8 cellular contexts compared by ENCODE assay signal in the genomic region with DNA sequence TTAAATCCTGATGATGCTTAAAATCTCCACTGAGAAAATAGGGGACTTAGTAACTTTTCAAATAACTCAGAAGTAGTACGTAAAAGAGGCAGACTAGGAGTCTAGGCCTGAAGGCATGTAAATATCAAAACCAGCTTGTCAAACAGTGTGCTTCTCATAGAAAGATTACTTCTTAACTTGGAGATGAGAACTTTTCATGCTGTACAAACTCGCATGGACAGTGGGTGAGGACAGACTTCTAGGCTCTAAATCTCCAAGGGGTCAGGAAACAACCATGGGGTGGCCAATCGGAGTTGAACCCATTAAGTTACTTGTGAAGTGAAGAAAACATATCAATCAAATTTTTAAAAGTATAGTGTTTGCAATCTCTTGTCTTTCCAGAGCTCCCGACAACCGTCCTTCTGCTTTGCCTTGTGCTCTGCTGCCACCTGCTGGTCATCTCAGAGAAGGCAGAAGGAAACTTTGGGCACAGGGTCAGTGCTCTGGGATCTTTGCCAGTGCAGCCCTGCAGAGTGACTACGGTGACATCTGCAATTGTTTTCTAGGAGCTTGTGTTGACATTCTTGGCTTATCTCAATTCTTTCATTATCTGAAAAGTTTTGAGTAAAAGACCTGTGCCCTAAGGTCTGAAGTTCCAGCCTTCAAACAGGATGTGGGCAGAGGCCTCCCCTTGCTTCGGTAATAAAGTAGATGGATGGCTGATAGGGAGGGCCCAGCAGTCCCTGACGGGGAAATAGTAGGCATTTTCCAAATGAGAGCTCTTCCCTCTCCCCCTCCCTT.
DNase-seq lines count a peak whose midpoint lies in the region; TF ChIP-seq lines count a peak whose summit lies in the region.

No MANE protein-coding gene starts in this region.

- H3K27ac ChIP-seq in HEK293 (ENCODE audit: extremely low read depth, low read depth, low read length) (no peak overlapping the region; the same call in 1 of the 2 replicates), adrenal gland (peak overlapping the region in 1 of 5 donors; percentile 9), left ventricle myocardium inferior (replicated peaks) (peak overlapping the region; percentile 2)

- H3K4me3 ChIP-seq in HEK293 (ENCODE audit: low read depth, low read length) (no peak overlapping the region), adrenal gland (no peak overlapping the region), left ventricle myocardium inferior (no peak overlapping the region)

- H3K4me1 ChIP-seq in HEK293 (ENCODE audit: control insufficient read depth, insufficient read depth, low read length) (0 out of 2 replicates have a peak, but pooled peaks cover 2% of the 10 kb centered on the region), adrenal gland (replicated peaks in 1 of 2) (peaks cover 8 to 23% of the 10 kb centered on the region in 2 donors), left ventricle myocardium inferior (peaks cover 32% of the 10 kb centered on the region)

- H3K9me3 ChIP-seq in HEK293 (ENCODE audit: control insufficient read depth, insufficient read depth, low read depth, low read length): no peaks in the 10 kb centered on the region
- H3K9me3 ChIP-seq in adrenal gland (replicated peaks in 1 of 3): no peaks in the 10 kb centered on the region
- H3K9me3 ChIP-seq in left ventricle myocardium inferior (replicated peaks): no peaks in the 10 kb centered on the region

- POLR2A ChIA-PET in GM10248 (lab: Yijun Ruan, JAX) (no interaction called here), HEK293 (lab: Yijun Ruan, JAX) (interaction anchor here (0.5 to 1.9 kb wide), 5 partner anchors 13 to 631 kb away, joined by 3 to 9 read pairs (median 4); no protein-coding TSS in a partner anchor)

- TF ChIP-seq POLR2A in adrenal gland (IDR thresholded peaks at IDR 0.05): no peak

- intact Hi-C loops in adrenal gland (cut with DNase I) (loop anchor here (10.0 kb wide), 3 partner anchors 253 to 613 kb away; no protein-coding TSS in a partner anchor), left ventricle myocardium inferior (cut with micrococcal nuclease) (loop anchor here (5.0 kb wide), 2 partner anchors 255 to 450 kb away; no protein-coding TSS in a partner anchor)

- DNase-seq in GM10248 (ENCODE audit: extremely low spot score) (peak; percentile 63), NCI-H1092 (lab: John Stamatoyannopoulos, UW) (peak; percentile 18), SW480 (ENCODE audit: low spot score) (peak; percentile 42), adrenal gland (peak; percentile 84 to 97 (median 92)), left ventricle myocardium inferior (peak; percentile 84), putamen (ENCODE audit: low spot score) (peak; percentile 81), cortex of kidney (lab: John Stamatoyannopoulos, UW) (no peak)

- H3K27me3 ChIP-seq in adrenal gland: no peaks in the 10 kb centered on the region
- peaks cover 8% of the 10 kb centered on the region for H3K27me3 ChIP-seq in left ventricle myocardium inferior (ENCODE audit: low read depth)

- H3K36me3 ChIP-seq in HEK293 (ENCODE audit: control insufficient read depth in 2 of 2, insufficient read depth in 1 of 2, low read length in 2 of 2) (no peaks in the 10 kb centered on the region), adrenal gland (replicated peaks in 1 of 2) (no peaks in the 10 kb centered on the region), left ventricle myocardium inferior (no peaks in the 10 kb centered on the region)

- CTCF ChIA-PET in GM10248 (lab: Yijun Ruan, JAX) (interaction anchor here (0.6 to 3.1 kb wide), 52 partner anchors 10 to 1418 kb away, joined by 3 to 37 read pairs (median 4); no protein-coding TSS in a partner anchor), HEK293 (lab: Yijun Ruan, JAX) (interaction anchor here (0.6 to 2.9 kb wide), 52 partner anchors 9 to 1481 kb away, joined by 3 to 59 read pairs (median 4); no protein-coding TSS in a partner anchor)

- TF ChIP-seq CTCF in GM10248 (IDR thresholded peaks at IDR 0.05; ENCODE audit: control extremely low read depth, extremely low read depth, low read depth, missing control alignments) (peak; percentile 95), HEK293 (tag by site-specific recombination; IDR thresholded peaks at IDR 0.05) (peak; percentile 84), adrenal gland (IDR thresholded peaks at IDR 0.05) (peak; percentile 96 to 99 (median 98)), left ventricle myocardium inferior (IDR thresholded peaks at IDR 0.05; ENCODE audit: borderline replicate concordance) (peak; percentile 97)

- WGBS in adrenal gland, 4 donors: 10 to 13% (median 12%) methylated on average over 8 of the region's 8 CpGs

TF ChIP-seq in HEK293, 187 proteins besides CTCF, POLR2A, EP300 and RAD21 (continues in another document):
- TF ChIP-seq ZFP69B (tag by site-specific recombination; IDR thresholded peaks at IDR 0.05) (peak; percentile 77; the same call in 1 of the 2 replicates), ZNF664 (tag by site-specific recombination; IDR thresholded peaks at IDR 0.05) (no peak), ZNF335 (tag by site-specific recombination; conservative IDR thresholded peaks at IDR 0.05) (no peak), SCRT1 (tag by site-specific recombination; IDR thresholded peaks at IDR 0.05; ENCODE audit: borderline replicate concordance) (no peak), ZNF175 (tag by site-specific recombination; IDR thresholded peaks at IDR 0.05) (no peak), OVOL3 (tag by site-specific recombination; IDR thresholded peaks at IDR 0.05) (no peak), ZNF776 (tag by site-specific recombination; IDR thresholded peaks at IDR 0.05; ENCODE audit: borderline replicate concordance) (no peak), ZSCAN30 (tag by site-specific recombination; IDR thresholded peaks at IDR 0.05) (peak; percentile 86), ZNF394 (tag by site-specific recombination; IDR thresholded peaks at IDR 0.05; ENCODE audit: borderline replicate concordance) (peak; percentile 32; the same call in 1 of the 2 replicates), SP2 (tag by site-specific recombination; IDR thresholded peaks at IDR 0.05) (peak; percentile 31; the same call in 1 of the 2 replicates), ZNF214 (tag by site-specific recombination; IDR thresholded peaks at IDR 0.05; ENCODE audit: borderline replicate concordance) (no peak), HOXD13 (CRISPR knock-in tag; IDR thresholded peaks at IDR 0.05; ENCODE audit: borderline replicate concordance) (0 out of 2 replicates have a peak, but pooled peaks have one; percentile 23), SP3 (tag by site-specific recombination; IDR thresholded peaks at IDR 0.05) (peak; percentile 20; the same call in 1 of the 2 replicates), ZNF426 (tag by site-specific recombination; IDR thresholded peaks at IDR 0.05) (no peak), MZF1 (tag by site-specific recombination; IDR thresholded peaks at IDR 0.05; ENCODE audit: borderline replicate concordance) (no peak; the same call in 1 of the 2 replicates), ZNF184 (tag by site-specific recombination; IDR thresholded peaks at IDR 0.05) (peak; percentile 51; the same call in 1 of the 2 replicates), GLI4 (tag by site-specific recombination; IDR thresholded peaks at IDR 0.05) (no peak), ZBTB21 (tag by site-specific recombination; IDR thresholded peaks at IDR 0.05) (0 out of 2 replicates have a peak, but pooled peaks have one; percentile 14), REPIN1 (tag by site-specific recombination; IDR thresholded peaks at IDR 0.05; ENCODE audit: low read depth) (no peak), ZNF549 (tag by site-specific recombination; IDR thresholded peaks at IDR 0.05) (no peak), EGR2 (tag by site-specific recombination; IDR thresholded peaks at IDR 0.05; ENCODE audit: low read depth) (no peak), GLIS2 (tag by site-specific recombination; IDR thresholded peaks at IDR 0.05) (no peak), ZNF354C (tag by site-specific recombination; IDR thresholded peaks at IDR 0.05; ENCODE audit: borderline replicate concordance, low read depth) (no peak), ZNF660 (tag by site-specific recombination; IDR thresholded peaks at IDR 0.05) (peak; percentile 87), ZBTB17 (tag by site-specific recombination; IDR thresholded peaks at IDR 0.05) (peak; percentile 96), OSR2 (tag by site-specific recombination; IDR thresholded peaks at IDR 0.05) (peak; percentile 70), ZXDB (tag by site-specific recombination; IDR thresholded peaks at IDR 0.05) (peak; percentile 95)
- TF ChIP-seq, protein P1, sequence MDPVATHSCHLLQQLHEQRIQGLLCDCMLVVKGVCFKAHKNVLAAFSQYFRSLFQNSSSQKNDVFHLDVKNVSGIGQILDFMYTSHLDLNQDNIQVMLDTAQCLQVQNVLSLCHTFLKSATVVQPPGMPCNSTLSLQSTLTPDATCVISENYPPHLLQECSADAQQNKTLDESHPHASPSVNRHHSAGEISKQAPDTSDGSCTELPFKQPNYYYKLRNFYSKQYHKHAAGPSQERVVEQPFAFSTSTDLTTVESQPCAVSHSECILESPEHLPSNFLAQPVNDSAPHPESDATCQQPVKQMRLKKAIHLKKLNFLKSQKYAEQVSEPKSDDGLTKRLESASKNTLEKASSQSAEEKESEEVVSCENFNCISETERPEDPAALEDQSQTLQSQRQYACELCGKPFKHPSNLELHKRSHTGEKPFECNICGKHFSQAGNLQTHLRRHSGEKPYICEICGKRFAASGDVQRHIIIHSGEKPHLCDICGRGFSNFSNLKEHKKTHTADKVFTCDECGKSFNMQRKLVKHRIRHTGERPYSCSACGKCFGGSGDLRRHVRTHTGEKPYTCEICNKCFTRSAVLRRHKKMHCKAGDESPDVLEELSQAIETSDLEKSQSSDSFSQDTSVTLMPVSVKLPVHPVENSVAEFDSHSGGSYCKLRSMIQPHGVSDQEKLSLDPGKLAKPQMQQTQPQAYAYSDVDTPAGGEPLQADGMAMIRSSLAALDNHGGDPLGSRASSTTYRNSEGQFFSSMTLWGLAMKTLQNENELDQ (tag by site-specific recombination; IDR thresholded peaks at IDR 0.05; ENCODE audit: low read depth): no peak
- TF ChIP-seq, protein P2, sequence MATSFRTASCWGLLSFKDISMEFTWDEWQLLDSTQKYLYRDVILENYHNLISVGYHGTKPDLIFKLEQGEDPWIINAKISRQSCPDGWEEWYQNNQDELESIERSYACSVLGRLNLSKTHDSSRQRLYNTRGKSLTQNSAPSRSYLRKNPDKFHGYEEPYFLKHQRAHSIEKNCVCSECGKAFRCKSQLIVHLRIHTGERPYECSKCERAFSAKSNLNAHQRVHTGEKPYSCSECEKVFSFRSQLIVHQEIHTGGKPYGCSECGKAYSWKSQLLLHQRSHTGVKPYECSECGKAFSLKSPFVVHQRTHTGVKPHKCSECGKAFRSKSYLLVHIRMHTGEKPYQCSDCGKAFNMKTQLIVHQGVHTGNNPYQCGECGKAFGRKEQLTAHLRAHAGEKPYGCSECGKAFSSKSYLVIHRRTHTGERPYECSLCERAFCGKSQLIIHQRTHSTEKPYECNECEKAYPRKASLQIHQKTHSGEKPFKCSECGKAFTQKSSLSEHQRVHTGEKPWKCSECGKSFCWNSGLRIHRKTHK (tag by site-specific recombination; IDR thresholded peaks at IDR 0.05): no peak
